ENCODE assay signal across 1 cellular context in the genomic region with DNA sequence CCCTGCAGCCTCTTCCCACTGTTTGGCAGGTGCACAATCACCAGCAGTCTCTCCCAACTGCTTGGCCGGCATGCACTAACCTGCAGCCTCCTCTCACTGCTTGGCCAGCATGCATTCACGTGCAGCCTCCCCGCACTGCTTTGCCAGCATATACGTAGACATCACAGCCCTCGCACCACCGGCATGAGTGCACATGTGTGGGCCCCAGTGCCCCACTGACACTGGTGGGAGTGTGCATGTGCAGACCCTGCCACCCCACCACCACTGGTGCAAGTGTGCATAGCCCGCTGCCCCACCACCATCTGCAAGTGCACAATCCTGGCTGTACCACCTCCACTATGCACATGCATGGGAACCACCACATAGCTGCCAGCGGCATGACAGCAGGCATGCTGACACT.
TF ChIP-seq lines count a peak whose summit lies in the region.

No MANE protein-coding gene starts in this region.

TF ChIP-seq in HepG2, 621 proteins besides CTCF, POLR2A, EP300 and RAD21:
- TF ChIP-seq, protein P1, sequence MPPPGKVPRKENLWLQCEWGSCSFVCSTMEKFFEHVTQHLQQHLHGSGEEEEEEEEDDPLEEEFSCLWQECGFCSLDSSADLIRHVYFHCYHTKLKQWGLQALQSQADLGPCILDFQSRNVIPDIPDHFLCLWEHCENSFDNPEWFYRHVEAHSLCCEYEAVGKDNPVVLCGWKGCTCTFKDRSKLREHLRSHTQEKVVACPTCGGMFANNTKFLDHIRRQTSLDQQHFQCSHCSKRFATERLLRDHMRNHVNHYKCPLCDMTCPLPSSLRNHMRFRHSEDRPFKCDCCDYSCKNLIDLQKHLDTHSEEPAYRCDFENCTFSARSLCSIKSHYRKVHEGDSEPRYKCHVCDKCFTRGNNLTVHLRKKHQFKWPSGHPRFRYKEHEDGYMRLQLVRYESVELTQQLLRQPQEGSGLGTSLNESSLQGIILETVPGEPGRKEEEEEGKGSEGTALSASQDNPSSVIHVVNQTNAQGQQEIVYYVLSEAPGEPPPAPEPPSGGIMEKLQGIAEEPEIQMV (CRISPR knock-in tag; IDR thresholded peaks at IDR 0.05; ENCODE audit: low read depth): no peak
- TF ChIP-seq, protein P2, sequence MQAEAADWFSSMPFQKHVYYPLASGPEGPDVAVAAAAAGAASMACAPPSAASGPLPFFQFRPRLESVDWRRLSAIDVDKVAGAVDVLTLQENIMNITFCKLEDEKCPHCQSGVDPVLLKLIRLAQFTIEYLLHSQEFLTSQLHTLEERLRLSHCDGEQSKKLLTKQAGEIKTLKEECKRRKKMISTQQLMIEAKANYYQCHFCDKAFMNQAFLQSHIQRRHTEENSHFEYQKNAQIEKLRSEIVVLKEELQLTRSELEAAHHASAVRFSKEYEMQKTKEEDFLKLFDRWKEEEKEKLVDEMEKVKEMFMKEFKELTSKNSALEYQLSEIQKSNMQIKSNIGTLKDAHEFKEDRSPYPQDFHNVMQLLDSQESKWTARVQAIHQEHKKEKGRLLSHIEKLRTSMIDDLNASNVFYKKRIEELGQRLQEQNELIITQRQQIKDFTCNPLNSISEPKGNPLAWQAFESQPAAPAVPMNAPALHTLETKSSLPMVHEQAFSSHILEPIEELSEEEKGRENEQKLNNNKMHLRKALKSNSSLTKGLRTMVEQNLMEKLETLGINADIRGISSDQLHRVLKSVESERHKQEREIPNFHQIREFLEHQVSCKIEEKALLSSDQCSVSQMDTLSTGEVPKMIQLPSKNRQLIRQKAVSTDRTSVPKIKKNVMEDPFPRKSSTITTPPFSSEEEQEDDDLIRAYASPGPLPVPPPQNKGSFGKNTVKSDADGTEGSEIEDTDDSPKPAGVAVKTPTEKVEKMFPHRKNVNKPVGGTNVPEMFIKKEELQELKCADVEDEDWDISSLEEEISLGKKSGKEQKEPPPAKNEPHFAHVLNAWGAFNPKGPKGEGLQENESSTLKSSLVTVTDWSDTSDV (CRISPR knock-in tag; IDR thresholded peaks at IDR 0.05): no peak
- TF ChIP-seq JUNB (CRISPR knock-in tag; IDR thresholded peaks at IDR 0.05; ENCODE audit: borderline replicate concordance): 0 out of 2 replicates have a peak, but pooled peaks have one; percentile 14
- TF ChIP-seq, protein P3, sequence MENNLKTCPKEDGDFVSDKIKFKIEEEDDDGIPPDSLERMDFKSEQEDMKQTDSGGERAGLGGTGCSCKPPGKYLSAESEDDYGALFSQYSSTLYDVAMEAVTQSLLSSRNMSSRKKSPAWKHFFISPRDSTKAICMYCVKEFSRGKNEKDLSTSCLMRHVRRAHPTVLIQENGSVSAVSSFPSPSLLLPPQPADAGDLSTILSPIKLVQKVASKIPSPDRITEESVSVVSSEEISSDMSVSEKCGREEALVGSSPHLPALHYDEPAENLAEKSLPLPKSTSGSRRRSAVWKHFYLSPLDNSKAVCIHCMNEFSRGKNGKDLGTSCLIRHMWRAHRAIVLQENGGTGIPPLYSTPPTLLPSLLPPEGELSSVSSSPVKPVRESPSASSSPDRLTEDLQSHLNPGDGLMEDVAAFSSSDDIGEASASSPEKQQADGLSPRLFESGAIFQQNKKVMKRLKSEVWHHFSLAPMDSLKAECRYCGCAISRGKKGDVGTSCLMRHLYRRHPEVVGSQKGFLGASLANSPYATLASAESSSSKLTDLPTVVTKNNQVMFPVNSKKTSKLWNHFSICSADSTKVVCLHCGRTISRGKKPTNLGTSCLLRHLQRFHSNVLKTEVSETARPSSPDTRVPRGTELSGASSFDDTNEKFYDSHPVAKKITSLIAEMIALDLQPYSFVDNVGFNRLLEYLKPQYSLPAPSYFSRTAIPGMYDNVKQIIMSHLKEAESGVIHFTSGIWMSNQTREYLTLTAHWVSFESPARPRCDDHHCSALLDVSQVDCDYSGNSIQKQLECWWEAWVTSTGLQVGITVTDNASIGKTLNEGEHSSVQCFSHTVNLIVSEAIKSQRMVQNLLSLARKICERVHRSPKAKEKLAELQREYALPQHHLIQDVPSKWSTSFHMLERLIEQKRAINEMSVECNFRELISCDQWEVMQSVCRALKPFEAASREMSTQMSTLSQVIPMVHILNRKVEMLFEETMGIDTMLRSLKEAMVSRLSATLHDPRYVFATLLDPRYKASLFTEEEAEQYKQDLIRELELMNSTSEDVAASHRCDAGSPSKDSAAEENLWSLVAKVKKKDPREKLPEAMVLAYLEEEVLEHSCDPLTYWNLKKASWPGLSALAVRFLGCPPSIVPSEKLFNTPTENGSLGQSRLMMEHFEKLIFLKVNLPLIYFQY (CRISPR knock-in tag; IDR thresholded peaks at IDR 0.05; ENCODE audit: borderline replicate concordance): no peak
- TF ChIP-seq, protein P4, sequence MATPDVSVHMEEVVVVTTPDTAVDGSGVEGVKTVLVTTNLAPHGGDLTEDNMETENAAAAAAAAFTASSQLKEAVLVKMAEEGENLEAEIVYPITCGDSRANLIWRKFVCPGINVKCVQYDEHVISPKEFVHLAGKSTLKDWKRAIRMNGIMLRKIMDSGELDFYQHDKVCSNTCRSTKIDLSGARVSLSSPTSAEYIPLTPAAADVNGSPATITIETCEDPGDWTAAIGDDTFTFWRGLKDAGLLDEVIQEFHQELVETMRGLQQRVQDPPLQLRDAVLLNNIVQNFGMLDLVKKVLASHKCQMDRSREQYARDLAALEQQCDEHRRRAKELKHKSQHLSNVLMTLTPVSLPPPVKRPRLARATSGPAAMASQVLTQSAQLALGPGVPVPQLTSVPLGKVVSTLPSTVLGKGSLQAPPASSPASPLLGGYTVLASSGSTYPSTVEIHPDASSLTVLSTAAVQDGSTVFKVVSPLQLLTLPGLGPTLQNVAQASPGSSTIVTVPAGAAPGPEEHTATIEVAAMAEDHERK (CRISPR knock-in tag; IDR thresholded peaks at IDR 0.05; ENCODE audit: low read depth): no peak
